1 cellular context compared by ENCODE assay signal in genomic region chr2:201950606-201951005, GRCh38.
TF ChIP-seq lines count a peak whose summit lies in the region.

No MANE protein-coding gene starts in this region.

TF ChIP-seq in WTC11, 78 proteins besides CTCF, POLR2A, EP300 and RAD21 (continued from another document):
- TF ChIP-seq AFF4 (CRISPR knock-in tag; IDR thresholded peaks at IDR 0.05; ENCODE audit: borderline replicate concordance) (no peak), ZNF423 (CRISPR knock-in tag; IDR thresholded peaks at IDR 0.05) (no peak), MYBL2 (CRISPR knock-in tag; IDR thresholded peaks at IDR 0.05) (no peak), ETV6 (CRISPR knock-in tag; IDR thresholded peaks at IDR 0.05) (no peak)
